In the genomic region with DNA sequence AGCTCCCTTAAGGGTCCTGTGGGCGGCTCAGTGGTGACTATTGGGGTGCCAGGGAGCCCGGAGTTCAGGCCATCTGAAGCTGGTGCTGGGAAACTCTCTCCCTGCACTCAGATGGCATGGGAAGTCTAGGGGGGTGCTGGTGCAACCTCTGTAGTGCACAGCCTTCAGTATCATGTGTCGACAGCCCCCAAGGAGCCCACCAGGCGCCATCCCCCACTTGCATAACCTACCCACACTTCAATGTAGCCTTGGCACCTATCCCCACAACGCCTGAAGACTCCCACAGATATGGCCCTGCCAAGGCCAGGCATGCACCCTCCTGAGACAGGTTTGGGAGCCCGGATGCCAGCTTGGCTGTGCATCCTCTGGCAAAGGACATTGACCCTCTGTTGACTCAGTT, we compare ENCODE assay signal across 1 cellular context.
TF ChIP-seq lines count a peak whose summit lies in the region.

No MANE protein-coding gene starts in this region.

TF ChIP-seq in K562, 482 proteins besides CTCF, POLR2A, EP300 and RAD21:
- TF ChIP-seq MTA1 (IDR thresholded peaks at IDR 0.05; ENCODE audit: borderline replicate concordance) (no peak), ZC3H4 (CRISPR knock-in tag; IDR thresholded peaks at IDR 0.05; ENCODE audit: borderline replicate concordance) (0 out of 2 replicates have a peak, but pooled peaks have one; percentile 31)
